ENCODE assay signal across 1 cellular context in the genomic region with DNA sequence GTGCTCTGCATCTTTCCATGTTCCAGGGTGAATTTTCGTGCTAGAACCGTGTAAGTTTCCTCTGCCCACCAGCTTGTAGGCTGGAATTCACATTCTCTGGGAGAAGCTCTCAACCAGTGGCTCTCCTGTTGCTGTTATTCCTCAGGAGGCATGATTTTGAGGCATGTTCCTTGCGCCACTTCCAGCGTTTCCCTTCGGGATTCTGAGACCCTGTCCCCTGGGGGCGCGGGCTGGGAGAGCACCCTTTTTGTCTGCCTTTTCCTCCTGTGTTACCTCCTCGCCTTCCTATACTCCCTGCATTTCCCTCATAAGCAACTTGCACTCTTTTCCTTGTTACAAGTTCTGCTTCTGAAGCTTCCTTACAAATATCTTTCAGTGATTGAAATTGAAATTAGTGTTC.
TF ChIP-seq lines count a peak whose summit lies in the region.

No MANE protein-coding gene starts in this region.

TF ChIP-seq in GM23338, 12 proteins besides CTCF, POLR2A, EP300 and RAD21 (continued from another document):
- TF ChIP-seq ETS1 (IDR thresholded peaks at IDR 0.05) (no peak), NANOG (IDR thresholded peaks at IDR 0.05; ENCODE audit: borderline replicate concordance) (no peak), STAT1 (IDR thresholded peaks at IDR 0.05; ENCODE audit: unreplicated experiment) (no peak), JUNB (IDR thresholded peaks at IDR 0.05; ENCODE audit: unreplicated experiment) (no peak), POLR2AphosphoS5 (IDR thresholded peaks at IDR 0.05; ENCODE audit: low read depth) (no peak), REST (IDR thresholded peaks at IDR 0.05; ENCODE audit: unreplicated experiment) (no peak), EZH2phosphoT487 (IDR thresholded peaks at IDR 0.05; ENCODE audit: unreplicated experiment) (no peak), ZNF331 (CRISPR knock-in tag; IDR thresholded peaks at IDR 0.05; ENCODE audit: low read depth) (no peak), CREB1 (CRISPR knock-in tag; IDR thresholded peaks at IDR 0.05; ENCODE audit: low read depth) (no peak), EZH2 (IDR thresholded peaks at IDR 0.05; ENCODE audit: low read depth, unreplicated experiment) (no peak)
- TF ChIP-seq, protein P1, sequence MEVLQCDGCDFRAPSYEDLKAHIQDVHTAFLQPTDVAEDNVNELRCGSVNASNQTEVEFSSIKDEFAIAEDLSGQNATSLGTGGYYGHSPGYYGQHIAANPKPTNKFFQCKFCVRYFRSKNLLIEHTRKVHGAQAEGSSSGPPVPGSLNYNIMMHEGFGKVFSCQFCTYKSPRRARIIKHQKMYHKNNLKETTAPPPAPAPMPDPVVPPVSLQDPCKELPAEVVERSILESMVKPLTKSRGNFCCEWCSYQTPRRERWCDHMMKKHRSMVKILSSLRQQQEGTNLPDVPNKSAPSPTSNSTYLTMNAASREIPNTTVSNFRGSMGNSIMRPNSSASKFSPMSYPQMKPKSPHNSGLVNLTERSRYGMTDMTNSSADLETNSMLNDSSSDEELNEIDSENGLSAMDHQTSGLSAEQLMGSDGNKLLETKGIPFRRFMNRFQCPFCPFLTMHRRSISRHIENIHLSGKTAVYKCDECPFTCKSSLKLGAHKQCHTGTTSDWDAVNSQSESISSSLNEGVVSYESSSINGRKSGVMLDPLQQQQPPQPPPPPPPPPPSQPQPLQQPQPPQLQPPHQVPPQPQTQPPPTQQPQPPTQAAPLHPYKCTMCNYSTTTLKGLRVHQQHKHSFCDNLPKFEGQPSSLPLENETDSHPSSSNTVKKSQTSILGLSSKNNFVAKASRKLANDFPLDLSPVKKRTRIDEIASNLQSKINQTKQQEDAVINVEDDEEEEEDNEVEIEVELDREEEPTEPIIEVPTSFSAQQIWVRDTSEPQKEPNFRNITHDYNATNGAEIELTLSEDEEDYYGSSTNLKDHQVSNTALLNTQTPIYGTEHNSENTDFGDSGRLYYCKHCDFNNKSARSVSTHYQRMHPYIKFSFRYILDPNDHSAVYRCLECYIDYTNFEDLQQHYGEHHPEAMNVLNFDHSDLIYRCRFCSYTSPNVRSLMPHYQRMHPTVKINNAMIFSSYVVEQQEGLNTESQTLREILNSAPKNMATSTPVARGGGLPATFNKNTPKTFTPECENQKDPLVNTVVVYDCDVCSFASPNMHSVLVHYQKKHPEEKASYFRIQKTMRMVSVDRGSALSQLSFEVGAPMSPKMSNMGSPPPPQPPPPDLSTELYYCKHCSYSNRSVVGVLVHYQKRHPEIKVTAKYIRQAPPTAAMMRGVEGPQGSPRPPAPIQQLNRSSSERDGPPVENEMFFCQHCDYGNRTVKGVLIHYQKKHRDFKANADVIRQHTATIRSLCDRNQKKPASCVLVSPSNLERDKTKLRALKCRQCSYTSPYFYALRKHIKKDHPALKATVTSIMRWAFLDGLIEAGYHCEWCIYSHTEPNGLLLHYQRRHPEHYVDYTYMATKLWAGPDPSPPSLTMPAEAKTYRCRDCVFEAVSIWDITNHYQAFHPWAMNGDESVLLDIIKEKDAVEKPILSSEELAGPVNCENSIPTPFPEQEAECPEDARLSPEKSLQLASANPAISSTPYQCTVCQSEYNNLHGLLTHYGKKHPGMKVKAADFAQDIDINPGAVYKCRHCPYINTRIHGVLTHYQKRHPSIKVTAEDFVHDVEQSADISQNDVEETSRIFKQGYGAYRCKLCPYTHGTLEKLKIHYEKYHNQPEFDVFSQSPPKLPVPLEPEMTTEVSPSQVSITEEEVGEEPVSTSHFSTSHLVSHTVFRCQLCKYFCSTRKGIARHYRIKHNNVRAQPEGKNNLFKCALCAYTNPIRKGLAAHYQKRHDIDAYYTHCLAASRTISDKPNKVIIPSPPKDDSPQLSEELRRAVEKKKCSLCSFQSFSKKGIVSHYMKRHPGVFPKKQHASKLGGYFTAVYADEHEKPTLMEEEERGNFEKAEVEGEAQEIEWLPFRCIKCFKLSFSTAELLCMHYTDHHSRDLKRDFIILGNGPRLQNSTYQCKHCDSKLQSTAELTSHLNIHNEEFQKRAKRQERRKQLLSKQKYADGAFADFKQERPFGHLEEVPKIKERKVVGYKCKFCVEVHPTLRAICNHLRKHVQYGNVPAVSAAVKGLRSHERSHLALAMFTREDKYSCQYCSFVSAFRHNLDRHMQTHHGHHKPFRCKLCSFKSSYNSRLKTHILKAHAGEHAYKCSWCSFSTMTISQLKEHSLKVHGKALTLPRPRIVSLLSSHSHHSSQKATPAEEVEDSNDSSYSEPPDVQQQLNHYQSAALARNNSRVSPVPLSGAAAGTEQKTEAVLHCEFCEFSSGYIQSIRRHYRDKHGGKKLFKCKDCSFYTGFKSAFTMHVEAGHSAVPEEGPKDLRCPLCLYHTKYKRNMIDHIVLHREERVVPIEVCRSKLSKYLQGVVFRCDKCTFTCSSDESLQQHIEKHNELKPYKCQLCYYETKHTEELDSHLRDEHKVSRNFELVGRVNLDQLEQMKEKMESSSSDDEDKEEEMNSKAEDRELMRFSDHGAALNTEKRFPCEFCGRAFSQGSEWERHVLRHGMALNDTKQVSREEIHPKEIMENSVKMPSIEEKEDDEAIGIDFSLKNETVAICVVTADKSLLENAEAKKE (CRISPR knock-in tag; IDR thresholded peaks at IDR 0.05): no peak
